Comparison of ENCODE assay signal across 15 cellular contexts in the genomic region with DNA sequence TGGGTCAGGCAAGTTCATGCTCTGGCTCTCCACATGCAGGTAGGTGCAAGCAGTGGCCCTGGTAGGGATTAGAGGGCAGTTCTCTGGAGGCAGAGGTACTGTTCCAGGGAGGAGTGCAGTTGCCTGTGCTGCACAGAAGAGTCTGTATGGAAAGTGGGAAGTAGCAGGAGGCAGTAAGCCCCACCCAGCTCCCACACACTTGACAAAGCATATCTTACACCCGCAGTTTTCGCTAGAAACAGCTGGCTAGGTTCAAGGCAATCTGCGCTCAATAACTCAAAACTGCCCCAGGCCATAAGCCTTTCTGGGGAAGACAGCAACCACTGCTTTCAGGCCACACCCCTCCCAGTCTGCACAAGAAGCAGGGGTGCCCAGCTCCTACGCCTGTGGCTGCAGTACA. TPM values are rescaled to one million over a fixed set of nuclear protein-coding genes. Genes with fewer than 3 reads are reported as not detected.
DNase-seq lines count a peak whose midpoint lies in the region; TF ChIP-seq lines count a peak whose summit lies in the region.
"Had no signal": no experiment of that assay in that cellular context is flagged by ENCODE, and none has a peak within 500 bp of the region (broad histone marks: within the 10 kb centered on the region; RNA-seq: fewer than 3 reads in every experiment).

No MANE protein-coding gene starts in this region.

- peak overlapping the region; percentile 72 for H2AFZ ChIP-seq in neural progenitor cell (replicated peaks)

- H3K9me3 ChIP-seq in neural progenitor cell (ENCODE audit: low read depth) = no peaks in the 10 kb centered on the region

- no peaks in the 10 kb centered on the region for H3K36me3 Mint-ChIP-seq in neural progenitor cell
- H3K36me3 Mint-ChIP-seq: memory B cell; stimulated activated naive B cell treated with anti-CD40 and anti-IgM and Interleukin-4, amounts not matched to agents 10 μg/mL and 1 μg/mL and 100 μg/mL, for 72 hours had no signal

- no peaks in the 10 kb centered on the region for H4K20me1 ChIP-seq in neural progenitor cell (ENCODE audit: low read depth)

- peaks cover 3% of the 10 kb centered on the region for H3K27me3 Mint-ChIP-seq in neural progenitor cell (ENCODE audit: insufficient read depth, low read depth)

- DNase-seq in NCI-H345 (lab: John Stamatoyannopoulos, UW) (peak; percentile 27), NCI-H345 treated with DMSO at 0.1 percent for 48 hours (lab: John Stamatoyannopoulos, UW; ENCODE audit: unreplicated experiment) (no peak), NCI-H69 (lab: John Stamatoyannopoulos, UW) (peak; percentile 68), caudate nucleus (lab: John Stamatoyannopoulos, UW) (peak in 21 of 61 donors; percentile 4 to 67 (median 17)), neural progenitor cell (ENCODE audit: low spot score) (no peak), ecto neural progenitor cell (ENCODE audit: low spot score) (no peak), RWPE1 (ENCODE audit: low spot score) (no peak)
- no peak for DNase-seq in activated CD4-positive, alpha-beta T cell treated with anti-CD3 and anti-CD28 coated beads, Interleukin-2, amount 50 U/mL, for 4 hours
- DNase-seq: activated CD8-positive, alpha-beta T cell treated with anti-CD3 and anti-CD28 coated beads, Interleukin-2, amount 10 ng/mL, durations not matched to agents 7 days and 5 days; NCI-H526; stimulated activated naive B cell treated with anti-CD40 and anti-IgM and Interleukin-4, amounts not matched to agents 10 μg/mL and 1 μg/mL and 100 μg/mL, for 72 hours had no signal

- H3K27ac ChIP-seq in caudate nucleus (ENCODE audit: low read depth, low read length) = peak overlapping the region; percentile 11
- H3K27ac ChIP-seq in neural progenitor cell = no peak overlapping the region
- H3K27ac ChIP-seq in RWPE1 = no peak overlapping the region

- TF ChIP-seq CTCF in neural progenitor cell (IDR thresholded peaks at IDR 0.05) = no peak
- no peak for TF ChIP-seq CTCF in RWPE1 (conservative IDR thresholded peaks at IDR 0.05; ENCODE audit: low read depth)

- CTCF ChIA-PET in RWPE1 (lab: Yijun Ruan, JAX) = no interaction called here

- POLR2A ChIA-PET in RWPE1 (lab: Yijun Ruan, JAX; ENCODE audit: low non-redundant PET) = no interaction called here

- no peaks in the 10 kb centered on the region for H3K36me3 ChIP-seq in neural progenitor cell

- H3K79me2 ChIP-seq in neural progenitor cell (ENCODE audit: low read depth) = no peaks in the 10 kb centered on the region

- peaks cover 13% of the 10 kb centered on the region for H3K4me1 ChIP-seq in neural progenitor cell

- H3K9ac ChIP-seq in neural progenitor cell = no peak overlapping the region

- no peaks in the 10 kb centered on the region for H3F3A ChIP-seq in neural progenitor cell (ENCODE audit: low read depth)

- no peak overlapping the region for H3K4me3 ChIP-seq in neural progenitor cell

- no peak overlapping the region for H3K4me2 ChIP-seq in neural progenitor cell

- H3K4me1 Mint-ChIP-seq in neural progenitor cell = peaks cover 2% of the 10 kb centered on the region
- H3K4me1 Mint-ChIP-seq: memory B cell; stimulated activated naive B cell treated with anti-CD40 and anti-IgM and Interleukin-4, amounts not matched to agents 10 μg/mL and 1 μg/mL and 100 μg/mL, for 72 hours had no signal

- H3K27ac Mint-ChIP-seq in neural progenitor cell = no peak overlapping the region
- H3K27ac Mint-ChIP-seq: activated CD8-positive, alpha-beta T cell treated with anti-CD3 and anti-CD28 coated beads, Interleukin-2, amount 10 ng/mL, durations not matched to agents 7 days and 5 days; memory B cell; stimulated activated naive B cell treated with anti-CD40 and anti-IgM and Interleukin-4, amounts not matched to agents 10 μg/mL and 1 μg/mL and 100 μg/mL, for 72 hours had no signal

- H3K9me3 Mint-ChIP-seq in neural progenitor cell = peaks cover 18% of the 10 kb centered on the region

- H3K4me3 Mint-ChIP-seq in neural progenitor cell = no peak overlapping the region
- H3K4me3 Mint-ChIP-seq: activated CD8-positive, alpha-beta T cell treated with anti-CD3 and anti-CD28 coated beads, Interleukin-2, amount 10 ng/mL, durations not matched to agents 7 days and 5 days; memory B cell; stimulated activated naive B cell treated with anti-CD40 and anti-IgM and Interleukin-4, amounts not matched to agents 10 μg/mL and 1 μg/mL and 100 μg/mL, for 72 hours had no signal

- H3K27me3 ChIP-seq in neural progenitor cell = no peaks in the 10 kb centered on the region

RNA-seq across cellular contexts. Expression of a gene that starts 33.1 kb away (rescaled TPM):
- total RNA-seq in neural progenitor cell (ENCODE audit: low replicate concordance) = 0.46 and 14.6 TPM in 2 replicates
- total RNA-seq: activated CD8-positive, alpha-beta T cell treated with anti-CD3 and anti-CD28 coated beads, Interleukin-2, amount 10 ng/mL, durations not matched to agents 7 days and 5 days; dermis microvascular lymphatic vessel endothelial cell; skeletal muscle tissue; T-helper 2 cell treated with Interferon-gamma antibody and Interleukin-4, amounts not matched to agents 100 ng/mL and 5 ng/mL, for 36 hours had no signal

Comparison
In these comparisons a context has a peak if more than half of its experiments do, and no peak if none do; other contexts are left out.
1. DNase-seq: peak in NCI-H345 (single experiment) and NCI-H69 (single experiment); none in NCI-H345 treated with DMSO at 0.1 percent for 48 hours (single experiment), neural progenitor cell (single experiment), ecto neural progenitor cell (single experiment), activated CD4-positive, alpha-beta T cell treated with anti-CD3 and anti-CD28 coated beads, Interleukin-2, amount 50 U/mL, for 4 hours (0 of 2) and RWPE1 (single experiment).